15 cellular contexts compared by ENCODE assay signal in genomic region chr14:69087061-69087461, GRCh38.
DNase-seq lines count a peak whose midpoint lies in the region; ATAC-seq, FAIRE-seq and TF ChIP-seq lines count a peak whose summit lies in the region.
"Had no signal": no experiment of that assay in that cellular context is flagged by ENCODE, and none has a peak within 500 bp of the region (broad histone marks: within the 10 kb centered on the region; RNA-seq: fewer than 3 reads in every experiment).

No MANE protein-coding gene starts in this region.

- H3K9me1 ChIP-seq in keratinocyte (ENCODE audit: control insufficient read depth, extremely low read depth, insufficient read depth, low read length) = peaks cover 2% of the 10 kb centered on the region

- H3K27me3 ChIP-seq in keratinocyte (ENCODE audit: control insufficient read depth, extremely low read depth, insufficient read depth, low read length) (no peaks in the 10 kb centered on the region), gastrocnemius medialis (no peaks in the 10 kb centered on the region)
- H3K27me3 ChIP-seq: BLaER1, neural progenitor cell, tibial nerve had no signal

- dilution Hi-C loops in keratinocyte (cut with MboI; ENCODE audit: extremely low pct_ligation_motif_present, low sequenced_read_pairs) = no loop called here

- peak overlapping the region; percentile 19 for H3K4me2 ChIP-seq in keratinocyte (ENCODE audit: control insufficient read depth, extremely low read depth, insufficient read depth, low read depth, low read length)
- H3K4me2 ChIP-seq: BLaER1, neural progenitor cell had no signal

- H3K4me3 Mint-ChIP-seq in WTC11 (no peak overlapping the region), glutamatergic neuron (ENCODE audit: unreplicated experiment) (no peak overlapping the region)
- H3K4me3 Mint-ChIP-seq: neural progenitor cell had no signal

- no peaks in the 10 kb centered on the region for H3K9me3 Mint-ChIP-seq in WTC11
- H3K9me3 Mint-ChIP-seq in glutamatergic neuron (ENCODE audit: unreplicated experiment) = no peaks in the 10 kb centered on the region
- H3K9me3 Mint-ChIP-seq: neural progenitor cell had no signal

- H3K4me1 Mint-ChIP-seq in WTC11 (no peaks in the 10 kb centered on the region), glutamatergic neuron (ENCODE audit: low read depth, unreplicated experiment) (peaks cover 6% of the 10 kb centered on the region)
- H3K4me1 Mint-ChIP-seq: neural progenitor cell had no signal

- no peaks in the 10 kb centered on the region for H4K20me1 ChIP-seq in keratinocyte (ENCODE audit: control insufficient read depth, extremely low read depth, insufficient read depth, low read length)
- H4K20me1 ChIP-seq: BLaER1 had no signal

- peak overlapping the region; percentile 6 for H3K27ac ChIP-seq in keratinocyte (ENCODE audit: control insufficient read depth, insufficient read depth, low read length)
- H3K27ac ChIP-seq in gastrocnemius medialis = peak overlapping the region; percentile 41 to 75 (median 51)
- H3K27ac ChIP-seq: BLaER1, neural progenitor cell, tibial nerve had no signal

- H3K27ac Mint-ChIP-seq in WTC11 (no peak overlapping the region), glutamatergic neuron (ENCODE audit: unreplicated experiment) (no peak overlapping the region)
- H3K27ac Mint-ChIP-seq: neural progenitor cell had no signal

- CTCF ChIA-PET in WTC11 (lab: Charles Lee) = no interaction called here

- FAIRE-seq in keratinocyte (lab: Jason Lieb, UNC) = peak; percentile 66

- H3K4me1 ChIP-seq in keratinocyte (ENCODE audit: control insufficient read depth, extremely low read depth, insufficient read depth, low read length) (peaks cover 22% of the 10 kb centered on the region), gastrocnemius medialis (peaks cover 14 to 30% of the 10 kb centered on the region in 2 donors)
- H3K4me1 ChIP-seq: BLaER1, neural progenitor cell, tibial nerve had no signal

- H3K4me3 ChIP-seq in LNCaP clone FGC (ENCODE audit: low read depth, low read length) (no peak overlapping the region), choroid plexus epithelial cell (ENCODE audit: low read depth, low read length) (no peak overlapping the region), keratinocyte (ENCODE audit: control insufficient read depth in 2 of 3, extremely low read depth in 1 of 3, insufficient read depth in 2 of 3, low read depth in 1 of 3, low read length in 3 of 3) (no peak overlapping the region), gastrocnemius medialis (no peak overlapping the region)
- H3K4me3 ChIP-seq: BLaER1, neural progenitor cell, tibial nerve had no signal

- H3K79me2 ChIP-seq in keratinocyte (ENCODE audit: control insufficient read depth, insufficient read depth, low read length) = peaks cover 4% of the 10 kb centered on the region

- POLR2A ChIA-PET in WTC11 (lab: Charles Lee) = no interaction called here

- ATAC-seq in gastrocnemius medialis (peak; percentile 82 to 91), WTC11 (no peak)

- no peak overlapping the region for H3K9ac ChIP-seq in keratinocyte (ENCODE audit: control insufficient read depth, extremely low read depth, insufficient read depth, low read length)
- H3K9ac ChIP-seq: BLaER1, neural progenitor cell had no signal

- H3K36me3 Mint-ChIP-seq in WTC11 = peaks cover 12% of the 10 kb centered on the region
- no peaks in the 10 kb centered on the region for H3K36me3 Mint-ChIP-seq in glutamatergic neuron (ENCODE audit: unreplicated experiment)

- intact Hi-C loops in gastrocnemius medialis (cut with DNase I; ENCODE audit: low total_unique reads) = no loop called here

- H3K36me3 ChIP-seq in keratinocyte (ENCODE audit: control insufficient read depth in 2 of 2, extremely low read depth in 1 of 2, insufficient read depth in 2 of 2, low read length in 2 of 2) (peaks cover 13 to 15% of the 10 kb centered on the region in 2 experiments), gastrocnemius medialis (peaks cover 0 to 37% of the 10 kb centered on the region in 2 donors)

- H2AFZ ChIP-seq in keratinocyte (ENCODE audit: control insufficient read depth, low read length) = no peak overlapping the region
- H2AFZ ChIP-seq: neural progenitor cell had no signal

- DNase-seq in LNCaP clone FGC (ENCODE audit: low read depth) = peak; percentile 60
- peak; percentile 57 for DNase-seq in choroid plexus epithelial cell (ENCODE audit: low read depth)
- DNase-seq in keratinocyte (ENCODE audit: low read depth, low spot score) = no peak
- no peak for DNase-seq in gastrocnemius medialis
- DNase-seq in SIG-M5 treated with dmso at 0.1 percent for 504 hours (lab: John Stamatoyannopoulos, UW; ENCODE audit: unreplicated experiment) = no peak
- DNase-seq in WTC11 (ENCODE audit: low spot score) = no peak
- no peak for DNase-seq in AML-193 (lab: John Stamatoyannopoulos, UW)
- DNase-seq in glutamatergic neuron = no peak
- DNase-seq: activated CD4-positive, alpha-beta T cell treated with anti-CD3 and anti-CD28 coated beads, Interleukin-2, amount 50 U/mL, for 4 hours; activated naive CD4-positive, alpha-beta T cell; NCI-H1105; stimulated activated CD4-positive, alpha-beta T cell treated with anti-CD3 and anti-CD28 coated beads, Interleukin-4, amount 100 ng/mL, for 24 hours had no signal

- H3K27me3 Mint-ChIP-seq in WTC11 (ENCODE audit: low read depth) = no peaks in the 10 kb centered on the region
- H3K27me3 Mint-ChIP-seq in glutamatergic neuron (ENCODE audit: unreplicated experiment) = no peaks in the 10 kb centered on the region

- TF ChIP-seq CTCF in LNCaP clone FGC (IDR thresholded peaks at IDR 0.05; ENCODE audit: control insufficient read depth, extremely low read depth, insufficient read depth) (no peak), choroid plexus epithelial cell (conservative IDR thresholded peaks at IDR 0.05; ENCODE audit: low read depth, low read length) (no peak), keratinocyte (optimal IDR thresholded peaks at IDR 0.05 in 1 of 3, IDR thresholded peaks at IDR 0.05 in 1 of 3, conservative IDR thresholded peaks at IDR 0.05 in 1 of 3; ENCODE audit: extremely low read depth in 1 of 3, insufficient read depth in 2 of 3, low read length in 3 of 3) (no peak), gastrocnemius medialis (IDR thresholded peaks at IDR 0.05 in 4 of 5, conservative IDR thresholded peaks at IDR 0.05 in 1 of 5) (no peak), WTC11 (IDR thresholded peaks at IDR 0.05) (no peak), glutamatergic neuron (IDR thresholded peaks at IDR 0.05; ENCODE audit: partially characterized antibody, unreplicated experiment) (no peak)

- in situ Hi-C loops in gastrocnemius medialis (cut with MboI; ENCODE audit: low sequenced_read_pairs in 4 of 4) = no loop called here

- TF ChIP-seq POLR2A in gastrocnemius medialis (IDR thresholded peaks at IDR 0.05) = no peak

- H3K9me3 ChIP-seq in keratinocyte (ENCODE audit: control insufficient read depth, low read depth, low read length) (no peaks in the 10 kb centered on the region), gastrocnemius medialis (no peaks in the 10 kb centered on the region)
- H3K9me3 ChIP-seq: BLaER1, tibial nerve had no signal

TF ChIP-seq in WTC11, 78 proteins besides CTCF, POLR2A, EP300 and RAD21:
- TF ChIP-seq TEAD4 (CRISPR knock-in tag; IDR thresholded peaks at IDR 0.05) (no peak), CBFB (CRISPR knock-in tag; IDR thresholded peaks at IDR 0.05; ENCODE audit: low read depth) (no peak), SMAD3 (CRISPR knock-in tag; IDR thresholded peaks at IDR 0.05; ENCODE audit: borderline replicate concordance) (no peak), HMGA2 (CRISPR knock-in tag; IDR thresholded peaks at IDR 0.05) (no peak), JAZF1 (CRISPR knock-in tag; IDR thresholded peaks at IDR 0.05) (no peak), MXD4 (CRISPR knock-in tag; IDR thresholded peaks at IDR 0.05; ENCODE audit: borderline replicate concordance) (no peak), ZNF121 (CRISPR knock-in tag; IDR thresholded peaks at IDR 0.05) (no peak), ATF6 (CRISPR knock-in tag; IDR thresholded peaks at IDR 0.05) (no peak), RORB (CRISPR knock-in tag; IDR thresholded peaks at IDR 0.05) (no peak), JUN (CRISPR knock-in tag; IDR thresholded peaks at IDR 0.05) (no peak), NR3C1 (CRISPR knock-in tag; conservative IDR thresholded peaks at IDR 0.05; ENCODE audit: low read depth) (no peak), TEAD1 (CRISPR knock-in tag; IDR thresholded peaks at IDR 0.05) (no peak)

Comparison
In these comparisons a context has a peak if more than half of its experiments do, and no peak if none do; other contexts are left out.
1. DNase-seq: peak in LNCaP clone FGC (single experiment) and choroid plexus epithelial cell (single experiment); none in keratinocyte (single experiment), gastrocnemius medialis (0 of 2), SIG-M5 treated with dmso at 0.1 percent for 504 hours (single experiment), WTC11 (single experiment), AML-193 (0 of 2) and glutamatergic neuron (single experiment).